13 cellular contexts compared by ENCODE assay signal in genomic region chr18:42051411-42051810, GRCh38.
"Had no signal": no experiment of that assay in that cellular context is flagged by ENCODE, and none has a peak within 500 bp of the region (broad histone marks: within the 10 kb centered on the region; RNA-seq: fewer than 3 reads in every experiment).

No MANE protein-coding gene starts in this region.

- H3K4me3 ChIP-seq: SJSA1 had no signal

- FAIRE-seq: HepG2 had no signal

- DNase-seq: NCI-H1092 treated with DMSO at 0.1 percent for 48 hours; NCI-H1417; NCI-H1436 treated with DMSO at 0.1 percent for 48 hours; NCI-H187 treated with DMSO at 0.1 percent for 48 hours; NCI-H2029 treated with DMSO at 0.1 percent for 48 hours; NCI-H345; NCI-H526; NK-92 treated with Interleukin-12 subunit alpha and Interleukin-12 subunit beta, amount 100 ng/mL, for 24 hours; SHP77 treated with DMSO at 0.1 percent for 48 hours had no signal

- ATAC-seq: HepG2, Panc1, PC-3 had no signal
